Comparison of ENCODE assay signal across 8 cellular contexts in the genomic region with DNA sequence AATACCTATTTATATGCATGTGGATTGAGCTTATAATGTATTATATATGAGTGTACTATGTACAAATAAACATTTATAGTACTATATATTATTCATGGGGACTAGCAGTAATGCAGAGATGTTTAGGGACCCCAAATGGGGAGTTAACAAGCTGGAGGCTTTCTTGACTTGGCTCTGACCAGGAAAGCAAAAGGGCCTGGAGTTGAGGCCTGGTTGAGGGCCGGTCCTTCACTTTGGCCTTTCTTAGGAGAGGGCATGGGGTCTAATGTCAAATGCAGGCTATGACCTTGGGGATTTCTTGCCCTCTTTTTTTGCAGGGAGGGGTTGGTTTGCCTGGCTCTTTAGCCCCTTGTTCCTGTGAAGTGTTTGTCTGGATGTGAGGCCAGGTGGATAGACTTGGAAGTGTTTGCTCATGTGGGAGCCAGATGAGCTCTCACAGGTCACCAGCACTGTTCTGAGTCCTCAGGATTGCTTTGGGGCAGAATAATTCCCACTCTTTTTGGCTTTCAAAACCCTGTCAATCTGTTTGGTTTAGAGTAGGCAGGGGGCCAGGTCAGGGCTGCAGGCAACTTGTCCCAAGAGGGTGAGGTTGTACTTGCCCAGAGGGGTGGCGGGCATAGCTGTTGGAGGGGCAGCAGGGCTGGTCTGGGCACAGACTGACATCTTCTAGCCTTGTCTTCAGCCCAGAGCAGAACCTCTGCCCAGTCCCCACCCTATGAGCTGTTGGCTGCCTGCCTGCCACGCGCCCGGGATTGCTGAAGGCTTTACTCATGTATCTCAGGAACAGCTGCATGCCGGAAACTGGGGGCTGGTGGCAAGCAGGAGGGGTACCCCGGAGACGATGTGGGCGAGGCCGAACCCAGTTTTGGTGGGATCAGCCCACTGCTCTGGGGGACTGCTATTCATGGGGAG. TPM values are rescaled to one million over a fixed set of nuclear protein-coding genes. Genes with fewer than 3 reads are reported as not detected.
DNase-seq lines count a peak whose midpoint lies in the region; ATAC-seq, FAIRE-seq and TF ChIP-seq lines count a peak whose summit lies in the region.

No MANE protein-coding gene starts in this region.

- H3K79me2 ChIP-seq in K562 (ENCODE audit: control insufficient read depth, insufficient read depth, low read length), result 0 out of 3 replicates have a peak, but pooled peaks cover 3% of the 10 kb centered on the region

- H2AFZ ChIP-seq in K562 (ENCODE audit: low read depth, low read length), result no peak overlapping the region

- H3K27me3 ChIP-seq in K562 (ENCODE audit: control insufficient read depth in 2 of 2, insufficient read depth in 2 of 2, low read length in 2 of 2), result no peaks in the 10 kb centered on the region
- no peaks in the 10 kb centered on the region for H3K27me3 ChIP-seq in iPS-20b (ENCODE audit: insufficient read depth, low read length)

- POLR2A ChIA-PET in K562 (lab: Yijun Ruan, JAX), result interaction anchor here (0.6 to 8.5 kb wide), 7 partner anchors 10 to 296 kb away, joined by 3 to 54 read pairs (median 4); a partner anchor contains a TSS

- no peak for TF ChIP-seq EP300 in K562 (IDR thresholded peaks at IDR 0.05; ENCODE audit: low read length)

- H3K36me3 ChIP-seq in K562 (ENCODE audit: control insufficient read depth, insufficient read depth, low read length) (peaks cover under 1% of the 10 kb centered on the region; the same call in 1 of the 3 replicates), iPS-20b (ENCODE audit: insufficient read depth, low read depth, low read length) (peaks cover 4% of the 10 kb centered on the region; the same call in 1 of the 2 replicates)

- H3K9ac ChIP-seq in K562 (ENCODE audit: insufficient read depth in 1 of 2, low read depth in 2 of 2, low read length in 2 of 2) (no peak overlapping the region; a peak in 1 of 4 replicates), iPS-20b (ENCODE audit: low read depth, low read length) (0 out of 2 replicates have a peak overlapping the region, but pooled peaks have one; percentile 18)

- no peaks in the 10 kb centered on the region for H3K36me3 Mint-ChIP-seq in nephron progenitor cell (ENCODE audit: low read depth)

- H3K27me3 Mint-ChIP-seq in nephron progenitor cell (ENCODE audit: low read depth, poor library complexity), result no peaks in the 10 kb centered on the region

- no peak overlapping the region for H3K4me3 Mint-ChIP-seq in nephron progenitor cell

- no peak overlapping the region for H3K27ac Mint-ChIP-seq in nephron progenitor cell

- H4K20me1 ChIP-seq in K562 (replicated peaks; ENCODE audit: control insufficient read depth, insufficient read depth, low read length), result peaks cover 29% of the 10 kb centered on the region

- WGBS in K562 (ENCODE audit: insufficient coverage, low coverage, missing lambda C conversion rate), result 83% methylated on average over 10 of the region's 10 CpGs

- peaks cover 16 to 36% of the 10 kb centered on the region in 2 experiments for H3K4me1 ChIP-seq in K562 (replicated peaks in 1 of 2; ENCODE audit: control insufficient read depth in 2 of 2, insufficient read depth in 2 of 2, low read length in 2 of 2)
- peaks cover 17% of the 10 kb centered on the region for H3K4me1 ChIP-seq in iPS-20b (ENCODE audit: insufficient read depth, low read length)

- BruUV-seq in K562 (replicated peaks; lab: Mats Ljungman, UMichigan), result no TSS peak

- no peak for ATAC-seq in K562

- no peaks in the 10 kb centered on the region for H3K9me3 Mint-ChIP-seq in nephron progenitor cell

- H3K27ac ChIP-seq in K562 (ENCODE audit: extremely low read depth, low read depth, low read length) (no peak overlapping the region), iPS-20b (ENCODE audit: low read length) (no peak overlapping the region), temporal lobe (ENCODE audit: low read depth, low read length) (peak overlapping the region; percentile 98)

- DNase-seq in HT1080 (ENCODE audit: low read depth) (peak; percentile 72), K562 (ENCODE audit: extremely low read depth in 1 of 4, low spot score in 3 of 4) (no peak), nephron progenitor cell (no peak), NCI-H1417 treated with DMSO at 0.1 percent for 48 hours (lab: John Stamatoyannopoulos, UW) (no peak), GF-D8 (lab: John Stamatoyannopoulos, UW) (no peak), NCI-H82 treated with DMSO at 0.1 percent for 48 hours (lab: John Stamatoyannopoulos, UW; ENCODE audit: unreplicated experiment) (no peak)

- peaks cover 3% of the 10 kb centered on the region for H3K9me1 ChIP-seq in K562 (ENCODE audit: control insufficient read depth, insufficient read depth, low read length)

- TF ChIP-seq RAD21 in K562 (CRISPR knock-in tag; conservative IDR thresholded peaks at IDR 0.05 in 1 of 2, IDR thresholded peaks at IDR 0.05 in 1 of 2), result no peak

- no peak overlapping the region for H3K4me3 ChIP-seq in K562
- 0 out of 2 replicates have a peak overlapping the region, but pooled peaks have one; percentile 17 for H3K4me3 ChIP-seq in iPS-20b (ENCODE audit: low read length)

- peaks cover 36% of the 10 kb centered on the region for H3K4me1 Mint-ChIP-seq in nephron progenitor cell

- no peaks in the 10 kb centered on the region for H3K9me3 ChIP-seq in K562 (replicated peaks; ENCODE audit: control insufficient read depth, insufficient read depth, low read depth, low read length)
- H3K9me3 ChIP-seq in iPS-20b (ENCODE audit: insufficient read depth, low read depth, low read length), result no peaks in the 10 kb centered on the region

- CTCF ChIA-PET in K562 (lab: Yijun Ruan, JAX; ENCODE audit: low intra/inter-chr PET ratio), result interaction anchor here (0.6 kb wide), 2 partner anchors 10 to 904 kb away, joined by 3 read pairs; no protein-coding TSS in a partner anchor

- in situ Hi-C loops in K562 (cut with MboI), result loop anchor here (5.0 kb wide), 1 partner anchor 230 kb away; no protein-coding TSS in a partner anchor

- TF ChIP-seq CTCF in K562 (IDR thresholded peaks at IDR 0.05 in 2 of 3, conservative IDR thresholded peaks at IDR 0.05 in 1 of 3; ENCODE audit: insufficient read depth in 2 of 3, low read depth in 1 of 3, low read length in 3 of 3) (no peak), nephron progenitor cell (IDR thresholded peaks at IDR 0.05) (no peak)

- TF ChIP-seq POLR2A in K562 (conservative IDR thresholded peaks at IDR 0.05), result no peak

- no peak for FAIRE-seq in K562 (lab: Jason Lieb, UNC)

- intact Hi-C loops in K562 (cut with micrococcal nuclease), result no loop called here

- no peak overlapping the region for H3K4me2 ChIP-seq in K562 (ENCODE audit: insufficient read depth, low read length)

RNA-seq across cellular contexts. Expression of a gene that starts 14.6 kb away (rescaled TPM):
- 19.4 and 21.3 TPM in 2 replicates for total RNA-seq in HT1080 (2014; rRNA removed; shearing (Covaris generic))
- 24.2 and 31.2 TPM in 2 replicates for polyA plus RNA-seq in HT1080 (2015; cell fraction: cytosol; rRNA removed)
- polyA plus RNA-seq in HT1080 (2015; cell fraction: nucleus; rRNA removed), result 63.4 and 64.7 TPM in 2 replicates
- 43.2 and 99.7 TPM in 2 replicates for total RNA-seq in K562 (2011; cell fraction: chromatin; rRNA removed; ENCODE audit: low replicate concordance)
- total RNA-seq in K562 (2011; cell fraction: nucleolus; rRNA removed), result 41.3 and 52.0 TPM in 2 replicates
- total RNA-seq in K562 (2011; cell fraction: nucleoplasm; rRNA removed), result 55.1 and 68.1 TPM in 2 replicates
- total RNA-seq in K562 (2014; rRNA removed) (17.0 and 23.1 TPM in 2 replicates), K562 (2014; rRNA removed; fragmentation: Illumina TruSeq; extraction: Trizol) (7.2 TPM in 2 replicates), K562 (2015; rRNA removed; fragmentation: Illumina TruSeq; extraction: Trizol) (11.1 and 11.2 TPM in 2 replicates), K562 (2021) (25.4 and 35.8 TPM in 2 replicates), temporal lobe (4.4 TPM)
- polyA plus RNA-seq in K562 (2011; rRNA removed) (16.2 and 25.3 TPM in 2 replicates), K562 (2014; fragmentation: Illumina TruSeq; extraction: Trizol) (17.0 and 21.3 TPM in 2 replicates), K562 (2014; fragmentation: Nextera tagmentation; extraction: Ambion mirVana) (under 1 TPM; 0.06 to 0.29 TPM), K562 (2014; rRNA removed) (24.2 and 31.1 TPM in 2 replicates)
- polyA plus RNA-seq in K562 (2011; cell fraction: cytosol; rRNA removed), result 16.2 and 19.2 TPM in 2 replicates
- 92.6 and 107 TPM in 2 replicates for polyA plus RNA-seq in K562 (2011; cell fraction: nucleus; rRNA removed)
- 19.6 and 33.5 TPM in 2 replicates for polyA plus RNA-seq in K562 (2012)
- polyA minus RNA-seq in K562 (2011; rRNA and poly(A)+ RNA removed), result 11.2 and 14.6 TPM in 2 replicates
- 8.1 and 9.8 TPM in 2 replicates for polyA minus RNA-seq in K562 (2011; cell fraction: cytosol; rRNA and poly(A)+ RNA removed)
- 16.6 and 17.1 TPM in 2 replicates for polyA minus RNA-seq in K562 (2011; cell fraction: nucleus; rRNA and poly(A)+ RNA removed)

RNA-seq across cellular contexts. Expression of a gene that starts 18.1 kb away (rescaled TPM):
- 0.07 and 0.77 TPM in 2 replicates for total RNA-seq in HT1080 (2014; rRNA removed; shearing (Covaris generic))
- 1.2 TPM in 2 replicates for polyA plus RNA-seq in HT1080 (2015; cell fraction: cytosol; rRNA removed)
- polyA plus RNA-seq in HT1080 (2015; cell fraction: nucleus; rRNA removed), result 0.60 and 1.1 TPM in 2 replicates
- 0.58 TPM in 1 of 2 replicates, not detected in the other for total RNA-seq in K562 (2011; cell fraction: chromatin; rRNA removed; ENCODE audit: low replicate concordance)
- 0.53 and 0.83 TPM in 2 replicates for total RNA-seq in K562 (2011; cell fraction: nucleolus; rRNA removed)
- 0.53 and 0.66 TPM in 2 replicates for total RNA-seq in K562 (2011; cell fraction: nucleoplasm; rRNA removed)
- 0.12 and 0.27 TPM in 2 replicates for total RNA-seq in K562 (2014; rRNA removed)
- not detected in 2 replicates for total RNA-seq in K562 (2014; rRNA removed; fragmentation: Illumina TruSeq; extraction: Trizol)
- 0.07 and 0.11 TPM in 2 replicates for total RNA-seq in K562 (2015; rRNA removed; fragmentation: Illumina TruSeq; extraction: Trizol)
- total RNA-seq in K562 (2021), result 0.34 and 0.55 TPM in 2 replicates
- 0.07 and 0.20 TPM in 2 replicates for polyA plus RNA-seq in K562 (2011; rRNA removed)
- 0.16 and 0.39 TPM in 2 replicates for polyA plus RNA-seq in K562 (2011; cell fraction: cytosol; rRNA removed)
- 0.50 TPM in 1 of 2 replicates, not detected in the other for polyA plus RNA-seq in K562 (2011; cell fraction: nucleus; rRNA removed)
- 0.08 and 0.21 TPM in 2 replicates for polyA plus RNA-seq in K562 (2012)
- 0.07 and 0.12 TPM in 2 replicates for polyA plus RNA-seq in K562 (2014; fragmentation: Illumina TruSeq; extraction: Trizol)
- polyA plus RNA-seq in K562 (2014; fragmentation: Nextera tagmentation; extraction: Ambion mirVana), result not detected
- 0.08 and 0.09 TPM in 2 replicates for polyA plus RNA-seq in K562 (2014; rRNA removed)
- 0.12 TPM in 1 of 2 replicates, not detected in the other for polyA minus RNA-seq in K562 (2011; rRNA and poly(A)+ RNA removed)
- not detected in 2 replicates for polyA minus RNA-seq in K562 (2011; cell fraction: cytosol; rRNA and poly(A)+ RNA removed)
- 0.54 and 0.78 TPM in 2 replicates for polyA minus RNA-seq in K562 (2011; cell fraction: nucleus; rRNA and poly(A)+ RNA removed)
- total RNA-seq in temporal lobe, result 5.7 TPM

RNA-seq across cellular contexts. Expression of a gene that starts 24.7 kb away (rescaled TPM):
- total RNA-seq in HT1080 (2014; rRNA removed; shearing (Covaris generic)), result 94.2 and 100 TPM in 2 replicates
- 157 and 186 TPM in 2 replicates for polyA plus RNA-seq in HT1080 (2015; cell fraction: cytosol; rRNA removed)
- 158 and 171 TPM in 2 replicates for polyA plus RNA-seq in HT1080 (2015; cell fraction: nucleus; rRNA removed)
- total RNA-seq in K562 (2011; cell fraction: chromatin; rRNA removed; ENCODE audit: low replicate concordance), result 124 and 279 TPM in 2 replicates
- total RNA-seq in K562 (2011; cell fraction: nucleolus; rRNA removed), result 200 and 272 TPM in 2 replicates
- 167 and 189 TPM in 2 replicates for total RNA-seq in K562 (2011; cell fraction: nucleoplasm; rRNA removed)
- total RNA-seq in K562 (2014; rRNA removed) (57.6 and 67.8 TPM in 2 replicates), K562 (2014; rRNA removed; fragmentation: Illumina TruSeq; extraction: Trizol) (25.9 and 27.5 TPM in 2 replicates), K562 (2015; rRNA removed; fragmentation: Illumina TruSeq; extraction: Trizol) (31.5 and 32.9 TPM in 2 replicates), K562 (2021) (65.1 and 69.3 TPM in 2 replicates), temporal lobe (61.0 TPM)
- polyA plus RNA-seq in K562 (2011; rRNA removed) (74.8 and 182 TPM in 2 replicates), K562 (2014; fragmentation: Illumina TruSeq; extraction: Trizol) (75.3 and 78.5 TPM in 2 replicates), K562 (2014; fragmentation: Nextera tagmentation; extraction: Ambion mirVana) (10 to 100 TPM; 40.4 to 48.6 TPM), K562 (2014; rRNA removed) (54.6 and 72.9 TPM in 2 replicates)
- polyA plus RNA-seq in K562 (2011; cell fraction: cytosol; rRNA removed), result 121 and 141 TPM in 2 replicates
- polyA plus RNA-seq in K562 (2011; cell fraction: nucleus; rRNA removed), result 293 and 318 TPM in 2 replicates
- 55.8 and 113 TPM in 2 replicates for polyA plus RNA-seq in K562 (2012)
- 80.6 and 102 TPM in 2 replicates for polyA minus RNA-seq in K562 (2011; rRNA and poly(A)+ RNA removed)
- 31.1 and 31.2 TPM in 2 replicates for polyA minus RNA-seq in K562 (2011; cell fraction: cytosol; rRNA and poly(A)+ RNA removed)
- 56.0 and 75.5 TPM in 2 replicates for polyA minus RNA-seq in K562 (2011; cell fraction: nucleus; rRNA and poly(A)+ RNA removed)

RNA-seq across cellular contexts. Expression of a gene that starts 24.9 kb away (rescaled TPM):
- 56.6 and 59.3 TPM in 2 replicates for total RNA-seq in HT1080 (2014; rRNA removed; shearing (Covaris generic))
- 40.8 and 53.7 TPM in 2 replicates for polyA plus RNA-seq in HT1080 (2015; cell fraction: cytosol; rRNA removed)
- 100 and 112 TPM in 2 replicates for polyA plus RNA-seq in HT1080 (2015; cell fraction: nucleus; rRNA removed)
- 232 and 283 TPM in 2 replicates for total RNA-seq in K562 (2011; cell fraction: chromatin; rRNA removed; ENCODE audit: low replicate concordance)
- 153 TPM in 2 replicates for total RNA-seq in K562 (2011; cell fraction: nucleolus; rRNA removed)
- 142 and 162 TPM in 2 replicates for total RNA-seq in K562 (2011; cell fraction: nucleoplasm; rRNA removed)
- total RNA-seq in K562 (2014; rRNA removed) (74.8 and 83.5 TPM in 2 replicates), K562 (2014; rRNA removed; fragmentation: Illumina TruSeq; extraction: Trizol) (109 and 114 TPM in 2 replicates), K562 (2015; rRNA removed; fragmentation: Illumina TruSeq; extraction: Trizol) (103 and 104 TPM in 2 replicates), K562 (2021) (116 and 120 TPM in 2 replicates), temporal lobe (18.4 TPM)
- polyA plus RNA-seq in K562 (2011; rRNA removed) (173 and 226 TPM in 2 replicates), K562 (2014; fragmentation: Illumina TruSeq; extraction: Trizol) (142 and 181 TPM in 2 replicates), K562 (2014; fragmentation: Nextera tagmentation; extraction: Ambion mirVana) (100 to 1,000 TPM; 405 to 429 TPM), K562 (2014; rRNA removed) (120 and 136 TPM in 2 replicates)
- polyA plus RNA-seq in K562 (2011; cell fraction: cytosol; rRNA removed), result 122 and 151 TPM in 2 replicates
- polyA plus RNA-seq in K562 (2011; cell fraction: nucleus; rRNA removed), result 346 and 441 TPM in 2 replicates
- 59.7 and 216 TPM in 2 replicates for polyA plus RNA-seq in K562 (2012)
- polyA minus RNA-seq in K562 (2011; rRNA and poly(A)+ RNA removed), result 115 and 145 TPM in 2 replicates
- polyA minus RNA-seq in K562 (2011; cell fraction: cytosol; rRNA and poly(A)+ RNA removed), result 35.9 and 46.4 TPM in 2 replicates
- polyA minus RNA-seq in K562 (2011; cell fraction: nucleus; rRNA and poly(A)+ RNA removed), result 58.0 and 80.9 TPM in 2 replicates

RNA-seq across cellular contexts. Expression of a gene that starts 36.7 kb away (rescaled TPM):
- total RNA-seq in HT1080 (2014; rRNA removed; shearing (Covaris generic)), result 3.8 and 4.2 TPM in 2 replicates
- 1.8 and 2.2 TPM in 2 replicates for polyA plus RNA-seq in HT1080 (2015; cell fraction: cytosol; rRNA removed)
- 0.84 and 1.3 TPM in 2 replicates for polyA plus RNA-seq in HT1080 (2015; cell fraction: nucleus; rRNA removed)
- total RNA-seq in K562 (2011; cell fraction: chromatin; rRNA removed; ENCODE audit: low replicate concordance), result 0.30 and 1.3 TPM in 2 replicates
- total RNA-seq in K562 (2011; cell fraction: nucleolus; rRNA removed), result 2.2 and 3.3 TPM in 2 replicates
- 1.9 and 2.0 TPM in 2 replicates for total RNA-seq in K562 (2011; cell fraction: nucleoplasm; rRNA removed)
- total RNA-seq in K562 (2014; rRNA removed), result 0.23 and 0.29 TPM in 2 replicates
- total RNA-seq in K562 (2014; rRNA removed; fragmentation: Illumina TruSeq; extraction: Trizol), result not detected in 2 replicates
- 0.11 TPM in 1 of 2 replicates, not detected in the other for total RNA-seq in K562 (2015; rRNA removed; fragmentation: Illumina TruSeq; extraction: Trizol)
- total RNA-seq in K562 (2021), result 0.36 and 0.53 TPM in 2 replicates
- polyA plus RNA-seq in K562 (2011; rRNA removed), result 0.35 and 0.74 TPM in 2 replicates
- 1.0 and 1.8 TPM in 2 replicates for polyA plus RNA-seq in K562 (2011; cell fraction: cytosol; rRNA removed)
- 0.87 and 1.3 TPM in 2 replicates for polyA plus RNA-seq in K562 (2011; cell fraction: nucleus; rRNA removed)
- polyA plus RNA-seq in K562 (2012), result 0.59 and 0.60 TPM in 2 replicates
- polyA plus RNA-seq in K562 (2014; fragmentation: Illumina TruSeq; extraction: Trizol), result 0.16 and 0.37 TPM in 2 replicates
- not detected for polyA plus RNA-seq in K562 (2014; fragmentation: Nextera tagmentation; extraction: Ambion mirVana)
- 0.45 and 0.65 TPM in 2 replicates for polyA plus RNA-seq in K562 (2014; rRNA removed)
- polyA minus RNA-seq in K562 (2011; rRNA and poly(A)+ RNA removed), result 0.25 and 0.27 TPM in 2 replicates
- not detected in 2 replicates for polyA minus RNA-seq in K562 (2011; cell fraction: cytosol; rRNA and poly(A)+ RNA removed)
- polyA minus RNA-seq in K562 (2011; cell fraction: nucleus; rRNA and poly(A)+ RNA removed), result 0.13 and 0.44 TPM in 2 replicates
- total RNA-seq in temporal lobe, result 4.4 TPM
